In genomic region chr14:53894456-53894855, GRCh38 we compare ENCODE assay signal across 13 cellular contexts.
DNase-seq lines count a peak whose midpoint lies in the region; ATAC-seq, FAIRE-seq and TF ChIP-seq lines count a peak whose summit lies in the region.
"Had no signal": no experiment of that assay in that cellular context is flagged by ENCODE, and none has a peak within 500 bp of the region (broad histone marks: within the 10 kb centered on the region; RNA-seq: fewer than 3 reads in every experiment).

No MANE protein-coding gene starts in this region.

- DNase-seq in GM12891 (ENCODE audit: insufficient read length, low spot score) = peak; percentile 5
- DNase-seq in LHCN-M2 (ENCODE audit: low read depth) = peak; percentile 89
- DNase-seq in hepatocyte (ENCODE audit: low spot score) = no peak
- DNase-seq in CD4-positive, alpha-beta memory T cell = no peak
- DNase-seq in NK-92 treated with Interleukin-12 subunit alpha and Interleukin-12 subunit beta, amount 100 ng/mL, for 24 hours (lab: John Stamatoyannopoulos, UW) = no peak
- no peak for DNase-seq in activated effector memory CD4-positive, alpha-beta T cell treated with Interleukin-2 at 50 U/mL for 16 hours
- DNase-seq: activated CD4-positive, alpha-beta memory T cell treated with anti-CD3 and anti-CD28 coated beads for 36 hours; erythroblast; NCI-H2171 treated with DMSO at 0.1 percent for 48 hours had no signal

- no peaks in the 10 kb centered on the region for H3K27me3 ChIP-seq in hepatocyte
- no peaks in the 10 kb centered on the region for H3K27me3 ChIP-seq in CD4-positive, alpha-beta memory T cell (ENCODE audit: insufficient read depth, low read length)

- intact Hi-C loops in CD4-positive, alpha-beta memory T cell (cut with micrococcal nuclease) = no loop called here

- H2AFZ ChIP-seq in hepatocyte = no peak overlapping the region

- no peaks in the 10 kb centered on the region for H3K79me2 ChIP-seq in hepatocyte

- TF ChIP-seq POLR2A in GM12891 (IDR thresholded peaks at IDR 0.05; ENCODE audit: low read depth, low read length) = no peak

- peaks cover 0 to 4% (median under 1%) of the 10 kb centered on the region in 4 donors for H3K4me1 Mint-ChIP-seq in CD4-positive, alpha-beta memory T cell

- H3K4me2 ChIP-seq in hepatocyte = peak overlapping the region; percentile 28

- no peaks in the 10 kb centered on the region for H3K36me3 ChIP-seq in hepatocyte (replicated peaks; ENCODE audit: insufficient read depth, low read depth)
- no peaks in the 10 kb centered on the region for H3K36me3 ChIP-seq in CD4-positive, alpha-beta memory T cell (ENCODE audit: insufficient read depth, low read length)
- H3K36me3 ChIP-seq: prostate gland had no signal

- H3K4me3 ChIP-seq in hepatocyte = no peak overlapping the region
- H3K4me3 ChIP-seq in CD4-positive, alpha-beta memory T cell (ENCODE audit: low read length in 2 of 2) = no peak overlapping the region
- H3K4me3 ChIP-seq: prostate gland had no signal

- 60% methylated on average over 2 of the region's 2 CpGs for WGBS in hepatocyte (ENCODE audit: low lambda C conversion rate, missing lambda C conversion rate)

- H3K36me3 Mint-ChIP-seq in CD4-positive, alpha-beta memory T cell = no peaks in the 10 kb centered on the region
- H3K36me3 Mint-ChIP-seq: activated CD4-positive, alpha-beta memory T cell treated with anti-CD3 and anti-CD28 coated beads for 36 hours; type B pancreatic cell had no signal

- no peak for TF ChIP-seq CTCF in hepatocyte (IDR thresholded peaks at IDR 0.05; ENCODE audit: poor library complexity)

- FAIRE-seq in GM12891 (lab: Jason Lieb, UNC) = no peak

- no peaks in the 10 kb centered on the region for H3K9me2 ChIP-seq in hepatocyte (replicated peaks; ENCODE audit: insufficient read depth)

- POLR2A ChIA-PET in CD4-positive, alpha-beta memory T cell (lab: Charles Lee; ENCODE audit: partially characterized antibody) = no interaction called here

- CTCF ChIA-PET in CD4-positive, alpha-beta memory T cell (lab: Charles Lee; ENCODE audit: partially characterized antibody) = no interaction called here

- peaks cover 0 to 6% (median 0%) of the 10 kb centered on the region in 8 donors for H3K9me3 Mint-ChIP-seq in CD4-positive, alpha-beta memory T cell
- H3K9me3 Mint-ChIP-seq: activated CD4-positive, alpha-beta memory T cell treated with anti-CD3 and anti-CD28 coated beads for 36 hours; type B pancreatic cell had no signal

- H3K27ac Mint-ChIP-seq in CD4-positive, alpha-beta memory T cell = no peak overlapping the region
- H3K27ac Mint-ChIP-seq: activated CD4-positive, alpha-beta memory T cell treated with anti-CD3 and anti-CD28 coated beads for 36 hours; type B pancreatic cell had no signal

- ATAC-seq in GM21786 (IDR thresholded peaks at IDR 0.05; ENCODE audit: unreplicated experiment) (peak; percentile 68), HG03045 (IDR thresholded peaks at IDR 0.05; ENCODE audit: unreplicated experiment) (no peak)

- H3K4me1 ChIP-seq in hepatocyte (ENCODE audit: insufficient read depth) = peaks cover 12% of the 10 kb centered on the region
- H3K4me1 ChIP-seq in CD4-positive, alpha-beta memory T cell (ENCODE audit: insufficient read depth, low read length) = no peaks in the 10 kb centered on the region
- H3K4me1 ChIP-seq: prostate gland had no signal

- no peak overlapping the region for H3K4me3 Mint-ChIP-seq in CD4-positive, alpha-beta memory T cell
- H3K4me3 Mint-ChIP-seq: activated CD4-positive, alpha-beta memory T cell treated with anti-CD3 and anti-CD28 coated beads for 36 hours; type B pancreatic cell had no signal

- no peak overlapping the region for H3K27ac ChIP-seq in hepatocyte
- H3K27ac ChIP-seq in CD4-positive, alpha-beta memory T cell (ENCODE audit: low read depth, low read length) = no peak overlapping the region
- H3K27ac ChIP-seq: prostate gland had no signal

- H3K27me3 Mint-ChIP-seq in CD4-positive, alpha-beta memory T cell = peaks cover 0 to 7% of the 10 kb centered on the region in 2 donors

- no peaks in the 10 kb centered on the region for H4K20me1 ChIP-seq in hepatocyte (ENCODE audit: insufficient read depth, poor library complexity, severe bottlenecking)

- no peaks in the 10 kb centered on the region for H3K9me3 ChIP-seq in hepatocyte (ENCODE audit: low read depth)
- no peaks in the 10 kb centered on the region for H3K9me3 ChIP-seq in CD4-positive, alpha-beta memory T cell (ENCODE audit: control insufficient read depth in 1 of 2, low read length in 2 of 2)
- H3K9me3 ChIP-seq: prostate gland had no signal

TF ChIP-seq in GM12891, 5 proteins besides CTCF, POLR2A, EP300 and RAD21:
- TF ChIP-seq SPI1 (IDR thresholded peaks at IDR 0.05; ENCODE audit: low read depth, low read length) (no peak), POU2F2 (IDR thresholded peaks at IDR 0.05; ENCODE audit: low read depth, low read length) (no peak), TAF1 (IDR thresholded peaks at IDR 0.05; ENCODE audit: low read depth, low read length) (no peak), POLR2AphosphoS5 (IDR thresholded peaks at IDR 0.05; ENCODE audit: low read depth, low read length) (no peak), PAX5 (IDR thresholded peaks at IDR 0.05; ENCODE audit: insufficient read depth, low read length, severe bottlenecking) (no peak)

Comparison
In these comparisons a context has a peak if more than half of its experiments do, and no peak if none do; other contexts are left out.
1. DNase-seq: peak in GM12891 (single experiment) and LHCN-M2 (single experiment); none in hepatocyte (single experiment), CD4-positive, alpha-beta memory T cell (0 of 5), NK-92 treated with Interleukin-12 subunit alpha and Interleukin-12 subunit beta, amount 100 ng/mL, for 24 hours (single experiment) and activated effector memory CD4-positive, alpha-beta T cell treated with Interleukin-2 at 50 U/mL for 16 hours (single experiment).